ENCODE assay signal across 1 cellular context in genomic region chr20:19885981-19886665, GRCh38.
TF ChIP-seq lines count a peak whose summit lies in the region.

No MANE protein-coding gene starts in this region.

TF ChIP-seq in HepG2, 621 proteins besides CTCF, POLR2A, EP300 and RAD21 (continued from another document and continues in another):
- TF ChIP-seq PAXIP1 (CRISPR knock-in tag; conservative IDR thresholded peaks at IDR 0.05): peak; percentile 45; the same call in 1 of the 2 replicates
- TF ChIP-seq TGIF2 (CRISPR knock-in tag; IDR thresholded peaks at IDR 0.05): 0 out of 2 replicates have a peak, but pooled peaks have one; percentile 49
- no peak for TF ChIP-seq ZMYM2 (CRISPR knock-in tag; IDR thresholded peaks at IDR 0.05)
- TF ChIP-seq RARA (CRISPR knock-in tag; IDR thresholded peaks at IDR 0.05): peak; percentile 41
- peak; percentile 36; the same call in 1 of the 2 replicates for TF ChIP-seq ZNF331 (CRISPR knock-in tag; IDR thresholded peaks at IDR 0.05)
- TF ChIP-seq HMGXB3 (CRISPR knock-in tag; IDR thresholded peaks at IDR 0.05; ENCODE audit: borderline replicate concordance): peak; percentile 60; the same call in 1 of the 2 replicates
- no peak for TF ChIP-seq TP53 (CRISPR knock-in tag; conservative IDR thresholded peaks at IDR 0.05)
- no peak for TF ChIP-seq ZNF557 (CRISPR knock-in tag; IDR thresholded peaks at IDR 0.05)
- TF ChIP-seq ZNF362 (CRISPR knock-in tag; IDR thresholded peaks at IDR 0.05; ENCODE audit: borderline replicate concordance): peak; percentile 56; the same call in 1 of the 2 replicates
- TF ChIP-seq ZNF747 (CRISPR knock-in tag; IDR thresholded peaks at IDR 0.05; ENCODE audit: borderline replicate concordance): no peak
- peak; percentile 50; the same call in 1 of the 2 replicates for TF ChIP-seq FOSL2 (CRISPR knock-in tag; IDR thresholded peaks at IDR 0.05)
- no peak for TF ChIP-seq ZNF615 (CRISPR knock-in tag; IDR thresholded peaks at IDR 0.05; ENCODE audit: borderline replicate concordance)
- peak; percentile 29; the same call in 1 of the 2 replicates for TF ChIP-seq HNF1B (CRISPR knock-in tag; IDR thresholded peaks at IDR 0.05)
- TF ChIP-seq MAX (IDR thresholded peaks at IDR 0.05): 0 out of 2 replicates have a peak, but pooled peaks have one; percentile 21
- TF ChIP-seq ZNF607 (CRISPR knock-in tag; IDR thresholded peaks at IDR 0.05; ENCODE audit: borderline replicate concordance): peak; percentile 67; the same call in 1 of the 2 replicates
- TF ChIP-seq ZNF543 (CRISPR knock-in tag; IDR thresholded peaks at IDR 0.05): 0 out of 2 replicates have a peak, but pooled peaks have one; percentile 54
- TF ChIP-seq ARID2 (CRISPR knock-in tag; IDR thresholded peaks at IDR 0.05; ENCODE audit: borderline replicate concordance): no peak
- TF ChIP-seq HOMEZ (CRISPR knock-in tag; IDR thresholded peaks at IDR 0.05; ENCODE audit: low read depth): no peak
- TF ChIP-seq ZNF792 (CRISPR knock-in tag; IDR thresholded peaks at IDR 0.05): peak; percentile 73; the same call in 1 of the 2 replicates
- no peak for TF ChIP-seq RFX3 (CRISPR knock-in tag; IDR thresholded peaks at IDR 0.05)
- TF ChIP-seq IRF2 (CRISPR knock-in tag; IDR thresholded peaks at IDR 0.05): peak; percentile 57; the same call in 1 of the 2 replicates
- TF ChIP-seq ATF3 (CRISPR knock-in tag; IDR thresholded peaks at IDR 0.05): no peak
- TF ChIP-seq NAIF1 (CRISPR knock-in tag; IDR thresholded peaks at IDR 0.05; ENCODE audit: borderline replicate concordance): no peak
- TF ChIP-seq HBP1 (CRISPR knock-in tag; IDR thresholded peaks at IDR 0.05; ENCODE audit: low read depth): peak; percentile 60; the same call in 1 of the 2 replicates
- 0 out of 2 replicates have a peak, but pooled peaks have one; percentile 39 for TF ChIP-seq DRAP1 (CRISPR knock-in tag; IDR thresholded peaks at IDR 0.05)
- TF ChIP-seq ZSCAN31 (CRISPR knock-in tag; IDR thresholded peaks at IDR 0.05; ENCODE audit: low read depth): 0 out of 2 replicates have a peak, but pooled peaks have one; percentile 27
- 0 out of 2 replicates have a peak, but pooled peaks have one; percentile 23 for TF ChIP-seq HIC2 (CRISPR knock-in tag; IDR thresholded peaks at IDR 0.05; ENCODE audit: low read depth)
- 0 out of 2 replicates have a peak, but pooled peaks have one; percentile 29 for TF ChIP-seq ZNF264 (CRISPR knock-in tag; IDR thresholded peaks at IDR 0.05)
- TF ChIP-seq ETS1 (CRISPR knock-in tag; IDR thresholded peaks at IDR 0.05): no peak
- TF ChIP-seq ARID4A (CRISPR knock-in tag; IDR thresholded peaks at IDR 0.05; ENCODE audit: borderline replicate concordance): 0 out of 2 replicates have a peak, but pooled peaks have one; percentile 18
- TF ChIP-seq HOXA3 (CRISPR knock-in tag; IDR thresholded peaks at IDR 0.05): no peak
